26 cellular contexts compared by ENCODE assay signal in the genomic region with DNA sequence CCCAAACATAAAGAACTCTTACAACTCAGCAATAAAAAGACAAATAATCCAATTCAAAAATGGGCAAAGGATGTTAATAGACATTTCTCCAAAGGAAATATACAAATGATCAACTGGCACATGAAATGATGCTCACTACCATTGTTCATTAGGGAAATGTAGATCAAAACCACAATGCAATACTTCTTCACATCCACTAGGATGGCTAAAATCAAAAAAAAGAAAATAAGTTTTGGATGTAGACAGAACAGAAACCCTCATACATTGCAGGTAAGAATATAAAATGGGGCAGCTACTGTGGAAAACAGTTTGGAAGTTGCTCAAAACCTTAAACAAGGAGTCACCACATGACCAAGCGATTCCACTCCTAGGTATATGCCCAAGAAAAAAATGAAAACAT. TPM values are rescaled to one million over a fixed set of nuclear protein-coding genes. Genes with fewer than 3 reads are reported as not detected.
DNase-seq lines count a peak whose midpoint lies in the region; ATAC-seq and TF ChIP-seq lines count a peak whose summit lies in the region.
"Had no signal": no experiment of that assay in that cellular context is flagged by ENCODE, and none has a peak within 500 bp of the region (broad histone marks: within the 10 kb centered on the region; RNA-seq: fewer than 3 reads in every experiment).

No MANE protein-coding gene starts in this region.

- H3K27me3 ChIP-seq in GM23338 (ENCODE audit: insufficient read depth) (no peaks in the 10 kb centered on the region), Peyer's patch (no peaks in the 10 kb centered on the region)
- H3K27me3 ChIP-seq: esophagus squamous epithelium, MG63, tibial nerve had no signal

- intact Hi-C loops in Right ventricle myocardium inferior (cut with DNase I), result no loop called here

- H2AFZ ChIP-seq in GM23338, result no peak overlapping the region

- 0 out of 4 replicates have a peak, but pooled peaks of 1 of the 2 experiments have one; percentile 13 for TF ChIP-seq CTCF in GM23338 (conservative IDR thresholded peaks at IDR 0.05; ENCODE audit: low read depth in 2 of 2)
- peak in 4 of 6 experiments; percentile 6 to 24 (median 8) for TF ChIP-seq CTCF in Peyer's patch (IDR thresholded peaks at IDR 0.05)
- peak; percentile 49 for TF ChIP-seq CTCF in endothelial cell (IDR thresholded peaks at IDR 0.05; ENCODE audit: unreplicated experiment)
- peak; percentile 11 for TF ChIP-seq CTCF in progenitor cell of endocrine pancreas (IDR thresholded peaks at IDR 0.05; ENCODE audit: unreplicated experiment)
- TF ChIP-seq CTCF in GM20000 (IDR thresholded peaks at IDR 0.05; ENCODE audit: extremely low read depth, missing control alignments), result no peak

- H3K9me3 ChIP-seq in Peyer's patch, result no peaks in the 10 kb centered on the region
- H3K9me3 ChIP-seq: esophagus squamous epithelium, HAP-1, MG63, tibial nerve had no signal

- H3K4me3 Mint-ChIP-seq in GM23338, result no peak overlapping the region
- H3K4me3 Mint-ChIP-seq in endothelial cell (ENCODE audit: unreplicated experiment), result no peak overlapping the region
- H3K4me3 Mint-ChIP-seq in progenitor cell of endocrine pancreas (ENCODE audit: low read depth), result no peak overlapping the region
- H3K4me3 Mint-ChIP-seq: CD8-positive, alpha-beta T cell; stimulated activated naive B cell treated with anti-CD40 and anti-IgM and Interleukin-4, amounts not matched to agents 10 μg/mL and 1 μg/mL and 100 μg/mL, for 72 hours had no signal

- H3K27me3 Mint-ChIP-seq in GM23338 (ENCODE audit: insufficient read depth, low read depth, poor library complexity) (no peaks in the 10 kb centered on the region), endothelial cell (ENCODE audit: unreplicated experiment) (peaks cover under 1% of the 10 kb centered on the region), progenitor cell of endocrine pancreas (no peaks in the 10 kb centered on the region)
- H3K27me3 Mint-ChIP-seq: stimulated activated naive B cell treated with anti-CD40 and anti-IgM and Interleukin-4, amounts not matched to agents 10 μg/mL and 1 μg/mL and 100 μg/mL, for 72 hours had no signal

- no peak overlapping the region for H3K4me2 ChIP-seq in GM23338

- H3K4me1 Mint-ChIP-seq in GM23338 (peaks cover 44% of the 10 kb centered on the region), endothelial cell (ENCODE audit: unreplicated experiment) (no peaks in the 10 kb centered on the region), progenitor cell of endocrine pancreas (ENCODE audit: low read depth) (peaks cover 25% of the 10 kb centered on the region)

- H3K36me3 ChIP-seq in GM23338 (ENCODE audit: insufficient read depth) (no peaks in the 10 kb centered on the region), Peyer's patch (no peaks in the 10 kb centered on the region)
- H3K36me3 ChIP-seq: esophagus squamous epithelium, HAP-1, MG63, tibial nerve had no signal

- no peak for TF ChIP-seq POLR2A in Peyer's patch (IDR thresholded peaks at IDR 0.05)

- H3K27ac ChIP-seq in GM23338 (ENCODE audit: low read depth), result no peak overlapping the region
- no peak overlapping the region for H3K27ac ChIP-seq in Peyer's patch
- H3K27ac ChIP-seq: esophagus squamous epithelium had no signal

- ATAC-seq in GM23338 (no peak), Right ventricle myocardium inferior (no peak), HG03196 (IDR thresholded peaks at IDR 0.05; ENCODE audit: unreplicated experiment) (no peak), GM19324 (IDR thresholded peaks at IDR 0.05; ENCODE audit: low FRiP score, unreplicated experiment) (no peak)
- ATAC-seq: CD8-positive, alpha-beta T cell; stimulated activated naive B cell treated with anti-CD40 and anti-IgM and Interleukin-4, amounts not matched to agents 10 μg/mL and 1 μg/mL and 100 μg/mL, for 72 hours had no signal

- no peak for DNase-seq in GM23338 (ENCODE audit: low spot score)
- no peak for DNase-seq in Peyer's patch
- no peak for DNase-seq in endothelial cell (ENCODE audit: low spot score)
- no peak for DNase-seq in progenitor cell of endocrine pancreas (ENCODE audit: low spot score, unreplicated experiment)
- no peak for DNase-seq in GM20000 (ENCODE audit: low spot score)
- DNase-seq in Right ventricle myocardium inferior (ENCODE audit: missing footprints), result no peak
- DNase-seq: activated naive CD4-positive, alpha-beta T cell treated with anti-CD3 and anti-CD28 coated beads, Interleukin-2, amount 50 U/mL, for 16 hours; aorta; CD8-positive, alpha-beta T cell; DMS53; effector CD8-positive, alpha-beta T cell; esophagus squamous epithelium; kidney; MG63; NCI-H1436 treated with DMSO at 0.1 percent for 48 hours; NCI-H2171; NCI-H524 treated with DMSO at 0.1 percent for 48 hours; Right ventricle myocardium superior; small intestine; stimulated activated naive B cell treated with anti-CD40 and anti-IgM and Interleukin-4, amounts not matched to agents 10 μg/mL and 1 μg/mL and 100 μg/mL, for 72 hours; SW 1271 had no signal

- no peaks in the 10 kb centered on the region for H3F3A ChIP-seq in GM23338 (replicated peaks; ENCODE audit: low read depth)

- H3K27ac Mint-ChIP-seq in GM23338, result peak overlapping the region; percentile 9; the same call in 1 of the 2 replicates
- H3K27ac Mint-ChIP-seq in endothelial cell (ENCODE audit: unreplicated experiment), result no peak overlapping the region
- no peak overlapping the region for H3K27ac Mint-ChIP-seq in progenitor cell of endocrine pancreas
- H3K27ac Mint-ChIP-seq: CD8-positive, alpha-beta T cell; stimulated activated naive B cell treated with anti-CD40 and anti-IgM and Interleukin-4, amounts not matched to agents 10 μg/mL and 1 μg/mL and 100 μg/mL, for 72 hours had no signal

- no peaks in the 10 kb centered on the region for H3K9me3 Mint-ChIP-seq in GM23338
- no peaks in the 10 kb centered on the region for H3K9me3 Mint-ChIP-seq in endothelial cell (ENCODE audit: unreplicated experiment)
- no peaks in the 10 kb centered on the region for H3K9me3 Mint-ChIP-seq in progenitor cell of endocrine pancreas (ENCODE audit: low read depth)
- H3K9me3 Mint-ChIP-seq: CD8-positive, alpha-beta T cell; stimulated activated naive B cell treated with anti-CD40 and anti-IgM and Interleukin-4, amounts not matched to agents 10 μg/mL and 1 μg/mL and 100 μg/mL, for 72 hours had no signal

- H3K4me1 ChIP-seq in GM23338 (ENCODE audit: insufficient read depth), result peaks cover 28% of the 10 kb centered on the region
- H3K4me1 ChIP-seq in Peyer's patch, result peaks cover 0 to 13% (median 4%) of the 10 kb centered on the region in 4 donors

- H3K9me2 ChIP-seq in GM23338 (ENCODE audit: insufficient read depth), result no peaks in the 10 kb centered on the region

- H3K4me3 ChIP-seq in GM23338 (no peak overlapping the region), Peyer's patch (no peak overlapping the region)
- H3K4me3 ChIP-seq: esophagus squamous epithelium, HAP-1, lung, MG63, tibial nerve had no signal

- peaks cover 13% of the 10 kb centered on the region; the same call in 1 of the 2 replicates for H4K20me1 ChIP-seq in GM23338 (replicated peaks; ENCODE audit: insufficient read depth)

- no peaks in the 10 kb centered on the region for H3K36me3 Mint-ChIP-seq in GM23338 (ENCODE audit: low read depth)
- H3K36me3 Mint-ChIP-seq in endothelial cell (ENCODE audit: low read depth, unreplicated experiment), result no peaks in the 10 kb centered on the region
- H3K36me3 Mint-ChIP-seq in progenitor cell of endocrine pancreas (ENCODE audit: insufficient read depth), result peaks cover 3% of the 10 kb centered on the region

- H3K79me2 ChIP-seq in GM23338 (replicated peaks; ENCODE audit: insufficient read depth), result peaks cover 100% of the 10 kb centered on the region

TF ChIP-seq in GM23338, 12 proteins besides CTCF, POLR2A, EP300 and RAD21:
- no peak for TF ChIP-seq CREB1 (CRISPR knock-in tag; IDR thresholded peaks at IDR 0.05; ENCODE audit: low read depth)
- no peak for TF ChIP-seq POLR2AphosphoS5 (IDR thresholded peaks at IDR 0.05; ENCODE audit: low read depth)
TF ChIP-seq in GM23338: peak in this region for 0.

RNA-seq across cellular contexts. Expression of a gene that starts 16.3 kb away (rescaled TPM):
- 27.8 and 33.9 TPM in 2 replicates for total RNA-seq in GM23338 (2014; rRNA removed; shearing (Covaris generic))
- polyA plus RNA-seq in GM23338 (2016; fragmentation: Nextera tagmentation; extraction: Ambion mirVana), result 6.1 and 7.3 TPM in 2 replicates
- total RNA-seq in Peyer's patch, result 10 to 100 TPM; 58.8 to 85.8 (median 59.8) TPM
- 29.4 TPM for total RNA-seq in endothelial cell (ENCODE audit: unreplicated experiment)
- total RNA-seq in progenitor cell of endocrine pancreas, result 61.0 and 68.0 TPM in 2 replicates
- 28.7 TPM for total RNA-seq in Right ventricle myocardium inferior
